In the genomic region with DNA sequence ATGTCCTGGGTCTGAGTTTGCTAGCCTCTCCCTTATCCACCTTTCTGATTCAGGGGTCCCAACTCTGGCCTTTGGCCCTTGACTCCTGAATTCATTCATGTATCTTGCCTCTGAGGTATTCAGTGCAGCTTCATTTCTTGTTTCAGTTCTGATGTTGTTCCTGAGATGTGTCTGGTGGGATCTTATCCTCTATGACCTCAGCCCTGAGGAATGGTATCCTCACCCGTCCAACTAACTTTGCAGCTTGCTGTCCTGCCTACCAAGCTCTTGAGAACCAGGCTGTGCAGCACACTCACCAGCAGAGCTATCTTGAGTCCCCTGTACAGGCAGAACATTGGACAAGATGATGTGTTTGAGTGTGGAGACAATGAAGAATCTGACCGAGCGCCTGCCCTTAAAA, we compare ENCODE assay signal across 19 cellular contexts. TPM values are rescaled to one million over a fixed set of nuclear protein-coding genes. Genes with fewer than 3 reads are reported as not detected.
DNase-seq lines count a peak whose midpoint lies in the region; ATAC-seq and TF ChIP-seq lines count a peak whose summit lies in the region.
"Had no signal": no experiment of that assay in that cellular context is flagged by ENCODE, and none has a peak within 500 bp of the region (broad histone marks: within the 10 kb centered on the region; RNA-seq: fewer than 3 reads in every experiment).

No MANE protein-coding gene starts in this region.

- DNase-seq in HCEC 1CT (peak; percentile 2), brain microvascular endothelial cell (peak; percentile 79), kidney tubule cell (ENCODE audit: low spot score) (peak; percentile 69), type B pancreatic cell (ENCODE audit: extremely low spot score, unreplicated experiment) (no peak), 8988T (no peak)
- no peak for DNase-seq in NK-92 treated with Interleukin-12 subunit alpha and Interleukin-12 subunit beta, amount 100 ng/mL, for 24 hours (lab: John Stamatoyannopoulos, UW)
- DNase-seq: activated CD8-positive, alpha-beta T cell treated with anti-CD3 and anti-CD28 coated beads, Interleukin-2, amount 10 ng/mL, durations not matched to agents 7 days and 5 days; erythroblast; hippocampal formation; left cardiac atrium; small intestine; T-cell had no signal

- no peaks in the 10 kb centered on the region for H3K27me3 Mint-ChIP-seq in type B pancreatic cell
- H3K27me3 Mint-ChIP-seq: dendritic cell treated with granulocyte-macrophage colony-stimulating factor and Interleukin-4, amounts not matched to agents 40 ng/mL and 50 ng/mL, for 4 days; T-cell had no signal

- ATAC-seq in GM21515 (IDR thresholded peaks at IDR 0.05; ENCODE audit: unreplicated experiment): no peak
- ATAC-seq: activated CD8-positive, alpha-beta T cell treated with anti-CD3 and anti-CD28 coated beads, Interleukin-2, amount 10 ng/mL, durations not matched to agents 7 days and 5 days; T-cell had no signal

- no peak for TF ChIP-seq CTCF in brain microvascular endothelial cell (IDR thresholded peaks at IDR 0.05; ENCODE audit: low read depth, low read length, missing control alignments)
- TF ChIP-seq CTCF in type B pancreatic cell (conservative IDR thresholded peaks at IDR 0.05): no peak

- H3K27me3 ChIP-seq in brain microvascular endothelial cell (replicated peaks): no peaks in the 10 kb centered on the region
- H3K27me3 ChIP-seq: tibial nerve had no signal

- H3K4me3 ChIP-seq in brain microvascular endothelial cell (ENCODE audit: low read depth, low read length): no peak overlapping the region
- H3K4me3 ChIP-seq: tibial nerve had no signal

- H3K27ac Mint-ChIP-seq in type B pancreatic cell: peak overlapping the region; percentile 62
- H3K27ac Mint-ChIP-seq: activated CD8-positive, alpha-beta T cell treated with anti-CD3 and anti-CD28 coated beads, Interleukin-2, amount 10 ng/mL, durations not matched to agents 7 days and 5 days; activated T-helper 2 cell treated with anti-CD3 and anti-CD28 coated beads, Interferon-gamma antibody, Interleukin-2, Interleukin-4, amounts not matched to agents 10 μg/mL and 5 μg/mL and 100 μg/mL, durations not matched to agents 14 hours and 24 hours and 36 hours; dendritic cell treated with granulocyte-macrophage colony-stimulating factor and Interleukin-4, amounts not matched to agents 40 ng/mL and 50 ng/mL, for 4 days; T-cell had no signal

- H3K27ac ChIP-seq in brain microvascular endothelial cell: no peak overlapping the region
- H3K27ac ChIP-seq: RWPE1, tibial nerve, VCaP had no signal

- in situ Hi-C loops in brain microvascular endothelial cell (cut with HindIII; ENCODE audit: low pct_ligation_motif_present, low sequenced_read_pairs): no loop called here

- no peaks in the 10 kb centered on the region for H3K9me3 Mint-ChIP-seq in type B pancreatic cell
- H3K9me3 Mint-ChIP-seq: activated T-helper 2 cell treated with anti-CD3 and anti-CD28 coated beads, Interferon-gamma antibody, Interleukin-2, Interleukin-4, amounts not matched to agents 10 μg/mL and 5 μg/mL and 100 μg/mL, durations not matched to agents 14 hours and 24 hours and 36 hours; CD14-positive monocyte; dendritic cell treated with granulocyte-macrophage colony-stimulating factor and Interleukin-4, amounts not matched to agents 40 ng/mL and 50 ng/mL, for 4 days; T-cell had no signal

- peaks cover 14% of the 10 kb centered on the region for H3K4me1 Mint-ChIP-seq in type B pancreatic cell (ENCODE audit: unreplicated experiment)
- H3K4me1 Mint-ChIP-seq: CD14-positive monocyte had no signal

- no peak overlapping the region for H3K4me3 Mint-ChIP-seq in type B pancreatic cell
- H3K4me3 Mint-ChIP-seq: activated CD8-positive, alpha-beta T cell treated with anti-CD3 and anti-CD28 coated beads, Interleukin-2, amount 10 ng/mL, durations not matched to agents 7 days and 5 days; CD14-positive monocyte; dendritic cell treated with granulocyte-macrophage colony-stimulating factor and Interleukin-4, amounts not matched to agents 40 ng/mL and 50 ng/mL, for 4 days; T-cell had no signal

- peaks cover 10% of the 10 kb centered on the region for H3K36me3 ChIP-seq in brain microvascular endothelial cell (replicated peaks)

- peaks cover 14% of the 10 kb centered on the region for H3K36me3 Mint-ChIP-seq in type B pancreatic cell

RNA-seq across cellular contexts. Expression of a gene that starts 13.8 kb away (rescaled TPM):
- 18.5 and 29.4 TPM in 2 replicates for total RNA-seq in type B pancreatic cell (ENCODE audit: low replicate concordance)

RNA-seq across cellular contexts. Expression of a gene that starts 15.0 kb away (rescaled TPM):
- 73.1 and 95.4 TPM in 2 replicates for total RNA-seq in type B pancreatic cell (ENCODE audit: low replicate concordance)

Comparison
In these comparisons a context has a peak if more than half of its experiments do, and no peak if none do; other contexts are left out.
1. DNase-seq: peak in HCEC 1CT (single experiment), brain microvascular endothelial cell (single experiment) and kidney tubule cell (single experiment); none in type B pancreatic cell (single experiment), NK-92 treated with Interleukin-12 subunit alpha and Interleukin-12 subunit beta, amount 100 ng/mL, for 24 hours (single experiment) and 8988T (single experiment).